In genomic region chr18:46338761-46339160, GRCh38 we compare ENCODE assay signal across 14 cellular contexts.
DNase-seq lines count a peak whose midpoint lies in the region; ATAC-seq and TF ChIP-seq lines count a peak whose summit lies in the region.
"Had no signal": no experiment of that assay in that cellular context is flagged by ENCODE, and none has a peak within 500 bp of the region (broad histone marks: within the 10 kb centered on the region; RNA-seq: fewer than 3 reads in every experiment).

No MANE protein-coding gene starts in this region.

- no peak for ATAC-seq in activated T-helper 17 cell treated with anti-CD3 and anti-CD28 coated beads, Interleukin-2, amount 50 U/mL, for 72 hours (replicated peaks)
- ATAC-seq in GM21737 (IDR thresholded peaks at IDR 0.05; ENCODE audit: unreplicated experiment), result no peak
- ATAC-seq: right cardiac atrium had no signal

- no peaks in the 10 kb centered on the region for H3K36me3 Mint-ChIP-seq in activated T-helper 17 cell treated with anti-CD3 and anti-CD28 coated beads, Interleukin-2, amount 50 U/mL, for 72 hours (ENCODE audit: low read depth)
- peaks cover 16% of the 10 kb centered on the region for H3K36me3 Mint-ChIP-seq in nephron progenitor cell (ENCODE audit: low read depth)

- H3K4me1 Mint-ChIP-seq in activated T-helper 17 cell treated with anti-CD3 and anti-CD28 coated beads, Interleukin-2, amount 50 U/mL, for 72 hours, result peaks cover 30% of the 10 kb centered on the region
- peaks cover 82% of the 10 kb centered on the region for H3K4me1 Mint-ChIP-seq in nephron progenitor cell

- H3K27me3 ChIP-seq in Loucy (ENCODE audit: insufficient read depth, low read length, poor library complexity, severe bottlenecking), result no peaks in the 10 kb centered on the region
- H3K27me3 ChIP-seq: SJSA1 had no signal

- CTCF ChIA-PET in HEK293T (lab: Yijun Ruan, JAX), result interaction anchor here (1.2 kb wide), 1 partner anchor 58 kb away, joined by 3 read pairs; no protein-coding TSS in a partner anchor

- no peaks in the 10 kb centered on the region for H3K9me3 Mint-ChIP-seq in activated T-helper 17 cell treated with anti-CD3 and anti-CD28 coated beads, Interleukin-2, amount 50 U/mL, for 72 hours
- no peaks in the 10 kb centered on the region for H3K9me3 Mint-ChIP-seq in nephron progenitor cell
- H3K9me3 Mint-ChIP-seq: activated T-cell treated with anti-CD3 and anti-CD28 coated beads, Interleukin-2, amount 50 U/mL, for 24 hours; dendritic cell treated with granulocyte-macrophage colony-stimulating factor and Interleukin-4, amounts not matched to agents 40 ng/mL and 50 ng/mL, for 4 days had no signal

- TF ChIP-seq CTCF in Loucy (conservative IDR thresholded peaks at IDR 0.05; ENCODE audit: low read length) (no peak), nephron progenitor cell (IDR thresholded peaks at IDR 0.05) (no peak)

- no peaks in the 10 kb centered on the region for H3K9me2 ChIP-seq in Loucy (replicated peaks; ENCODE audit: low read depth, low read length)

- H3K4me3 Mint-ChIP-seq in activated T-helper 17 cell treated with anti-CD3 and anti-CD28 coated beads, Interleukin-2, amount 50 U/mL, for 72 hours, result peak overlapping the region; percentile 29
- peak overlapping the region; percentile 69 for H3K4me3 Mint-ChIP-seq in nephron progenitor cell
- H3K4me3 Mint-ChIP-seq: activated T-cell treated with anti-CD3 and anti-CD28 coated beads, Interleukin-2, amount 50 U/mL, for 24 hours; dendritic cell treated with granulocyte-macrophage colony-stimulating factor and Interleukin-4, amounts not matched to agents 40 ng/mL and 50 ng/mL, for 4 days had no signal

- no peaks in the 10 kb centered on the region for H3K79me2 ChIP-seq in Loucy (ENCODE audit: insufficient read depth, low read length)

- H3K4me2 ChIP-seq in Loucy (ENCODE audit: low read depth, low read length, poor library complexity, severe bottlenecking), result peak overlapping the region; percentile 61

- POLR2A ChIA-PET in HEK293T (lab: Yijun Ruan, JAX), result no interaction called here

- H2AFZ ChIP-seq in Loucy (ENCODE audit: low read length), result peak overlapping the region; percentile 58; the same call in 1 of the 2 replicates

- H3K9me3 ChIP-seq in Loucy (ENCODE audit: insufficient read depth, low read depth, low read length), result no peaks in the 10 kb centered on the region

- peaks cover 66% of the 10 kb centered on the region for H3K4me1 ChIP-seq in Loucy (ENCODE audit: insufficient read depth, low read length, poor library complexity, severe bottlenecking)

- H4K20me1 ChIP-seq in Loucy (ENCODE audit: insufficient read depth, low read length, poor library complexity, severe bottlenecking), result no peaks in the 10 kb centered on the region

- H3K36me3 ChIP-seq in Loucy (ENCODE audit: insufficient read depth, low read length), result no peaks in the 10 kb centered on the region

- peak overlapping the region; percentile 42 for H3K4me3 ChIP-seq in Loucy (ENCODE audit: low read length, poor library complexity, severe bottlenecking)
- H3K4me3 ChIP-seq: SJSA1 had no signal

- H3K27me3 Mint-ChIP-seq in activated T-helper 17 cell treated with anti-CD3 and anti-CD28 coated beads, Interleukin-2, amount 50 U/mL, for 72 hours, result peaks cover 33% of the 10 kb centered on the region
- H3K27me3 Mint-ChIP-seq in nephron progenitor cell (ENCODE audit: low read depth, poor library complexity), result peaks cover 9% of the 10 kb centered on the region

- DNase-seq in D341Med (ENCODE audit: low spot score), result peak; percentile 53
- DNase-seq in nephron progenitor cell, result peak; percentile 56
- no peak for DNase-seq in kidney glomerular epithelial cell (lab: John Stamatoyannopoulos, UW)
- DNase-seq in HEK293T (ENCODE audit: extremely low spot score), result no peak
- DNase-seq: activated T-cell treated with anti-CD3 and anti-CD28 coated beads, Interleukin-2, amount 50 U/mL, for 24 hours; aorta; IMR-90; stimulated activated CD4-positive, alpha-beta T cell treated with anti-CD3 and anti-CD28 coated beads, Interleukin-4, amount 100 ng/mL, for 1 hour had no signal

- H3F3A ChIP-seq in Loucy (ENCODE audit: low read depth), result no peaks in the 10 kb centered on the region

- peak overlapping the region; percentile 55 for H3K9ac ChIP-seq in Loucy (ENCODE audit: low read depth, low read length, poor library complexity, severe bottlenecking)

- no peak overlapping the region for H3K27ac Mint-ChIP-seq in activated T-helper 17 cell treated with anti-CD3 and anti-CD28 coated beads, Interleukin-2, amount 50 U/mL, for 72 hours
- H3K27ac Mint-ChIP-seq in nephron progenitor cell, result peak overlapping the region; percentile 97
- H3K27ac Mint-ChIP-seq: activated T-cell treated with anti-CD3 and anti-CD28 coated beads, Interleukin-2, amount 50 U/mL, for 24 hours; dendritic cell treated with granulocyte-macrophage colony-stimulating factor and Interleukin-4, amounts not matched to agents 40 ng/mL and 50 ng/mL, for 4 days had no signal

TF ChIP-seq in HEK293T, 16 proteins besides CTCF, POLR2A, EP300 and RAD21:
- TF ChIP-seq HDGF (IDR thresholded peaks at IDR 0.05; ENCODE audit: borderline replicate concordance), result no peak
- TF ChIP-seq PKNOX1 (IDR thresholded peaks at IDR 0.05), result no peak
- TF ChIP-seq FOXK2 (IDR thresholded peaks at IDR 0.05), result no peak
- TF ChIP-seq FOXA1 (IDR thresholded peaks at IDR 0.05), result no peak
- no peak for TF ChIP-seq L3MBTL2 (conservative IDR thresholded peaks at IDR 0.05)
- no peak for TF ChIP-seq NFRKB (IDR thresholded peaks at IDR 0.05)
- TF ChIP-seq LEF1 (IDR thresholded peaks at IDR 0.05; ENCODE audit: borderline replicate concordance), result no peak
- TF ChIP-seq SUZ12 (IDR thresholded peaks at IDR 0.05), result no peak
- TF ChIP-seq ARNT (IDR thresholded peaks at IDR 0.05), result no peak
- no peak for TF ChIP-seq BHLHE40 (IDR thresholded peaks at IDR 0.05; ENCODE audit: borderline replicate concordance)
TF ChIP-seq in HEK293T: peak in this region for 0.

Comparison
In these comparisons a context has a peak if more than half of its experiments do, and no peak if none do; other contexts are left out.
1. DNase-seq: peak in D341Med (single experiment) and nephron progenitor cell (single experiment); none in kidney glomerular epithelial cell (single experiment) and HEK293T (single experiment).